19 cellular contexts compared by ENCODE assay signal in genomic region chr16:46894011-46894672, GRCh38. TPM values are rescaled to one million over a fixed set of nuclear protein-coding genes. Genes with fewer than 3 reads are reported as not detected.
DNase-seq lines count a peak whose midpoint lies in the region; ATAC-seq and TF ChIP-seq lines count a peak whose summit lies in the region.
"Had no signal": no experiment of that assay in that cellular context is flagged by ENCODE, and none has a peak within 500 bp of the region (broad histone marks: within the 10 kb centered on the region; RNA-seq: fewer than 3 reads in every experiment).

No MANE protein-coding gene starts in this region.

- H3K4me1 ChIP-seq in PC-3 (ENCODE audit: insufficient read depth, low read length): no peaks in the 10 kb centered on the region
- H3K4me1 ChIP-seq in naive thymus-derived CD4-positive, alpha-beta T cell (ENCODE audit: control insufficient read depth in 2 of 2, insufficient read depth in 2 of 2, low read length in 2 of 2): no peaks in the 10 kb centered on the region

- H3K9me2 ChIP-seq in PC-3 (replicated peaks; ENCODE audit: low read length): no peaks in the 10 kb centered on the region

- no peaks in the 10 kb centered on the region; the same call in none of the 2 replicates for H3K79me2 ChIP-seq in PC-3 (ENCODE audit: low read length)

- peaks cover 0 to 4% (median 0%) of the 10 kb centered on the region in 5 donors for H3K27me3 Mint-ChIP-seq in naive thymus-derived CD4-positive, alpha-beta T cell
- H3K27me3 Mint-ChIP-seq: activated CD8-positive, alpha-beta T cell treated with anti-CD3 and anti-CD28 coated beads for 36 hours had no signal

- POLR2A ChIA-PET in PC-3 (lab: Charles Lee; ENCODE audit: unreplicated experiment): no interaction called here
- POLR2A ChIA-PET in naive thymus-derived CD4-positive, alpha-beta T cell (lab: Charles Lee): no interaction called here

- no peak for TF ChIP-seq CTCF in choroid plexus epithelial cell (conservative IDR thresholded peaks at IDR 0.05; ENCODE audit: low read depth, low read length)
- TF ChIP-seq CTCF in PC-3 (conservative IDR thresholded peaks at IDR 0.05; ENCODE audit: low read depth, low read length): no peak

- no peaks in the 10 kb centered on the region for H3F3A ChIP-seq in PC-3 (ENCODE audit: low read length, unreplicated experiment)

- H3K27ac ChIP-seq in layer of hippocampus (ENCODE audit: low read depth, low read length): peak overlapping the region; percentile 85
- H3K27ac ChIP-seq in PC-3 (ENCODE audit: low read length): no peak overlapping the region
- no peak overlapping the region for H3K27ac ChIP-seq in naive thymus-derived CD4-positive, alpha-beta T cell (ENCODE audit: low read depth, low read length)
- H3K27ac ChIP-seq: adrenal gland, HL-60, neutrophil, PC-9 had no signal

- H3K9me3 ChIP-seq in PC-3 (ENCODE audit: low read length): no peaks in the 10 kb centered on the region
- no peaks in the 10 kb centered on the region for H3K9me3 ChIP-seq in naive thymus-derived CD4-positive, alpha-beta T cell (ENCODE audit: control insufficient read depth in 2 of 3, low read length in 3 of 3)
- H3K9me3 ChIP-seq: adrenal gland, Caco-2, neutrophil had no signal

- H3K4me3 ChIP-seq in choroid plexus epithelial cell (ENCODE audit: low read depth, low read length) (no peak overlapping the region), PC-3 (ENCODE audit: low read length) (no peak overlapping the region)
- H3K4me3 ChIP-seq in naive thymus-derived CD4-positive, alpha-beta T cell (ENCODE audit: low read length): no peak overlapping the region
- H3K4me3 ChIP-seq: adrenal gland, PC-9 had no signal

- H3K36me3 ChIP-seq in PC-3 (ENCODE audit: low read depth, low read length): no peaks in the 10 kb centered on the region
- no peaks in the 10 kb centered on the region for H3K36me3 ChIP-seq in naive thymus-derived CD4-positive, alpha-beta T cell (ENCODE audit: control insufficient read depth in 2 of 3, insufficient read depth in 3 of 3, low read length in 3 of 3)
- H3K36me3 ChIP-seq: adrenal gland, neutrophil had no signal

- H3K4me1 Mint-ChIP-seq in naive thymus-derived CD4-positive, alpha-beta T cell: peaks cover 0 to 3% (median 0%) of the 10 kb centered on the region in 7 donors

- H3K36me3 Mint-ChIP-seq in naive thymus-derived CD4-positive, alpha-beta T cell: no peaks in the 10 kb centered on the region

- no peak overlapping the region for H3K4me2 ChIP-seq in PC-3 (ENCODE audit: low read length)
- H3K4me2 ChIP-seq: PC-9 had no signal

- H3K27me3 ChIP-seq in layer of hippocampus (ENCODE audit: control insufficient read depth, insufficient read depth, low read length) (no peaks in the 10 kb centered on the region), PC-3 (ENCODE audit: low read length) (no peaks in the 10 kb centered on the region)
- H3K27me3 ChIP-seq in naive thymus-derived CD4-positive, alpha-beta T cell (ENCODE audit: control insufficient read depth in 2 of 2, insufficient read depth in 2 of 2, low read length in 2 of 2): no peaks in the 10 kb centered on the region
- H3K27me3 ChIP-seq: adrenal gland, neutrophil had no signal

- H3K9ac ChIP-seq in PC-3 (ENCODE audit: low read length): no peak overlapping the region

- no peak overlapping the region for H3K27ac Mint-ChIP-seq in naive thymus-derived CD4-positive, alpha-beta T cell
- H3K27ac Mint-ChIP-seq: activated CD8-positive, alpha-beta T cell treated with anti-CD3 and anti-CD28 coated beads for 36 hours; activated T-helper 1 cell treated with anti-CD3 and anti-CD28 coated beads, Interleukin-12 subunit alpha, Interleukin-12 subunit beta, Interleukin-2, Interleukin-4 antibody, amounts not matched to agents 30 ng/mL and 10 ng/mL and 1 ng/mL, durations not matched to agents 14 hours and 24 hours and 36 hours had no signal

- CTCF ChIA-PET in PC-3 (lab: Charles Lee): no interaction called here
- CTCF ChIA-PET in naive thymus-derived CD4-positive, alpha-beta T cell (lab: Charles Lee): no interaction called here

- in situ Hi-C loops in KBM-7 (cut with MboI; ENCODE audit: low pct_unique_long_range_greater_than_20kb, low sequenced_read_pairs): no loop called here

- ATAC-seq in PC-3: no peak
- no peak for ATAC-seq in naive thymus-derived CD4-positive, alpha-beta T cell
- ATAC-seq: activated CD8-positive, alpha-beta T cell treated with anti-CD3 and anti-CD28 coated beads for 36 hours had no signal

- no peaks in the 10 kb centered on the region for H4K20me1 ChIP-seq in PC-3 (ENCODE audit: low read length)

- DNase-seq in C1 segment of cervical spinal cord (lab: John Stamatoyannopoulos, UW) (peak in 11 of 14 donors; percentile 21 to 76 (median 56)), choroid plexus epithelial cell (ENCODE audit: low read depth) (peak; percentile 26), putamen (ENCODE audit: low spot score) (peak; percentile 66), KBM-7 (no peak), PC-3 (no peak), SW480 (ENCODE audit: low spot score) (no peak)
- no peak for DNase-seq in naive thymus-derived CD4-positive, alpha-beta T cell
- DNase-seq: ACHN; activated CD8-positive, alpha-beta T cell treated with anti-CD3 and anti-CD28 coated beads for 36 hours; Caco-2; NCI-H1417; NCI-H524; PC-9; stimulated activated CD4-positive, alpha-beta T cell treated with anti-CD3 and anti-CD28 coated beads, Interleukin-12 subunit alpha, Interleukin-12 subunit beta, amount 100 ng/mL, for 4 hours had no signal

- no peaks in the 10 kb centered on the region for H3K9me3 Mint-ChIP-seq in naive thymus-derived CD4-positive, alpha-beta T cell
- H3K9me3 Mint-ChIP-seq: activated CD8-positive, alpha-beta T cell treated with anti-CD3 and anti-CD28 coated beads for 36 hours; activated T-helper 1 cell treated with anti-CD3 and anti-CD28 coated beads, Interleukin-12 subunit alpha, Interleukin-12 subunit beta, Interleukin-2, Interleukin-4 antibody, amounts not matched to agents 30 ng/mL and 10 ng/mL and 1 ng/mL, durations not matched to agents 14 hours and 24 hours and 36 hours had no signal

- no TSS peak for BruUV-seq in PC-3 (replicated peaks; lab: Mats Ljungman, UMichigan)

- no peak overlapping the region for H3K4me3 Mint-ChIP-seq in naive thymus-derived CD4-positive, alpha-beta T cell
- H3K4me3 Mint-ChIP-seq: activated CD8-positive, alpha-beta T cell treated with anti-CD3 and anti-CD28 coated beads for 36 hours; activated T-helper 1 cell treated with anti-CD3 and anti-CD28 coated beads, Interleukin-12 subunit alpha, Interleukin-12 subunit beta, Interleukin-2, Interleukin-4 antibody, amounts not matched to agents 30 ng/mL and 10 ng/mL and 1 ng/mL, durations not matched to agents 14 hours and 24 hours and 36 hours had no signal

- no peak overlapping the region for H2AFZ ChIP-seq in PC-3 (ENCODE audit: low read length)
- H2AFZ ChIP-seq: PC-9 had no signal

- intact Hi-C loops in PC-3 (cut with micrococcal nuclease): no loop called here
- intact Hi-C loops in naive thymus-derived CD4-positive, alpha-beta T cell (cut with micrococcal nuclease): no loop called here

RNA-seq across cellular contexts. Expression of gene GPT2, which starts 10.0 kb away (rescaled TPM):
- 19.4 and 22.0 TPM in 2 replicates for total RNA-seq in PC-3 (2014; rRNA removed)
- total RNA-seq in naive thymus-derived CD4-positive, alpha-beta T cell: 1 to 10 TPM in 2 of 5 experiments, under 1 TPM in 3; 0.40 to 7.7 (median 0.73) TPM
- polyA plus RNA-seq in naive thymus-derived CD4-positive, alpha-beta T cell: under 1 TPM; 0.40 to 0.64 TPM

Comparison
In these comparisons a context has a peak if more than half of its experiments do, and no peak if none do; other contexts are left out.
1. DNase-seq: peak in C1 segment of cervical spinal cord (11 of 14), choroid plexus epithelial cell (single experiment) and putamen (single experiment); none in KBM-7 (single experiment), PC-3 (single experiment), SW480 (single experiment) and naive thymus-derived CD4-positive, alpha-beta T cell (0 of 9).